ENCODE assay signal across 20 cellular contexts in genomic region chr1:9061949-9062555, GRCh38. TPM values are rescaled to one million over a fixed set of nuclear protein-coding genes. Genes with fewer than 3 reads are reported as not detected.
DNase-seq lines count a peak whose midpoint lies in the region; ATAC-seq and TF ChIP-seq lines count a peak whose summit lies in the region.
"Had no signal": no experiment of that assay in that cellular context is flagged by ENCODE, and none has a peak within 500 bp of the region (broad histone marks: within the 10 kb centered on the region; RNA-seq: fewer than 3 reads in every experiment).

No MANE protein-coding gene starts in this region.

- CTCF ChIA-PET in mammary epithelial cell (lab: Charles Lee; ENCODE audit: low non-redundant PET) = no interaction called here

- ATAC-seq in HG03097 (IDR thresholded peaks at IDR 0.05; ENCODE audit: low FRiP score, unreplicated experiment) = no peak
- ATAC-seq: A549, WTC11 had no signal

- H4K91ac ChIP-seq in trophoblast cell (ENCODE audit: low read depth, low read length) = no peak overlapping the region

- in situ Hi-C loops in mammary epithelial cell (cut with MboI; ENCODE audit: low sequenced_read_pairs in 2 of 2) (no loop called here), GM13977 (cut with MboI; ENCODE audit: low pct_unique_long_range_greater_than_20kb, low sequenced_read_pairs, unreplicated experiment) (no loop called here)

- BruUV-seq in mammary epithelial cell (replicated peaks; lab: Mats Ljungman, UMichigan) = no TSS peak

- H2AFZ ChIP-seq in ACC112 (ENCODE audit: low read length, unreplicated experiment) (peak overlapping the region; percentile 39), mammary epithelial cell (ENCODE audit: low read depth, low read length) (peak overlapping the region; percentile 13), osteoblast (ENCODE audit: low read length) (peak overlapping the region; percentile 45), trophoblast cell (ENCODE audit: insufficient read depth, low read length, poor library complexity) (no peak overlapping the region)
- H2AFZ ChIP-seq: PC-9 had no signal

- no peak overlapping the region for H2AK5ac ChIP-seq in trophoblast cell (ENCODE audit: low read length)

- 68% methylated on average over 7 of the region's 7 CpGs for WGBS in mammary epithelial cell (ENCODE audit: low coverage, missing lambda C conversion rate)
- no CpG with 5 or more reads among the region's 7 CpGs for WGBS in trophoblast cell (ENCODE audit: extremely low coverage, insufficient coverage, insufficient read length)

- no peak overlapping the region for H2BK120ac ChIP-seq in trophoblast cell (ENCODE audit: insufficient read depth, low read length, poor library complexity)

- H3K27me3 ChIP-seq in ACC112 (ENCODE audit: insufficient read depth, low read length) (no peaks in the 10 kb centered on the region), mammary epithelial cell (ENCODE audit: insufficient read depth, low read length) (no peaks in the 10 kb centered on the region), osteoblast (ENCODE audit: insufficient read depth, low read length) (no peaks in the 10 kb centered on the region), trophoblast cell (ENCODE audit: insufficient read depth, low read length) (no peaks in the 10 kb centered on the region)
- H3K27me3 ChIP-seq: upper lobe of left lung had no signal

- intact Hi-C loops in mammary epithelial cell (cut with micrococcal nuclease) = no loop called here

- no peak overlapping the region for H3K18ac ChIP-seq in trophoblast cell (ENCODE audit: low read length)

- peak overlapping the region; percentile 19; the same call in 1 of the 2 replicates for H3K27ac ChIP-seq in ACC112 (ENCODE audit: low read depth, low read length)
- no peak overlapping the region for H3K27ac ChIP-seq in mammary epithelial cell (ENCODE audit: insufficient read depth, low read depth, low read length)
- H3K27ac ChIP-seq in osteoblast (ENCODE audit: low read depth, low read length) = peak overlapping the region; percentile 84
- H3K27ac ChIP-seq in trophoblast cell (ENCODE audit: low read depth, low read length) = no peak overlapping the region
- H3K27ac ChIP-seq: A549, PC-9 had no signal

- dilution Hi-C loops in mammary epithelial cell (cut with HindIII; ENCODE audit: low sequenced_read_pairs) = no loop called here

- H3K14ac ChIP-seq in trophoblast cell (ENCODE audit: low read length) = no peak overlapping the region

- no peak overlapping the region for H3K4me3 ChIP-seq in ACC112 (ENCODE audit: low read depth, low read length)
- no peak overlapping the region for H3K4me3 ChIP-seq in mammary epithelial cell (replicated peaks in 1 of 3; ENCODE audit: insufficient read depth in 1 of 3, low read depth in 2 of 3, low read length in 3 of 3)
- peak overlapping the region; percentile 53 for H3K4me3 ChIP-seq in osteoblast (ENCODE audit: insufficient read depth, low read length)
- no peak overlapping the region for H3K4me3 ChIP-seq in trophoblast cell (ENCODE audit: low read depth, low read length)
- H3K4me3 ChIP-seq: A549, PC-9, upper lobe of left lung had no signal

- DNase-seq in M059J (ENCODE audit: low read depth) (peak; percentile 80), mammary epithelial cell (peak; percentile 20), osteoblast (ENCODE audit: insufficient read length, low spot score, missing footprints) (no peak), nucleus accumbens (lab: John Stamatoyannopoulos, UW) (no peak), trophoblast cell (no peak), GM13977 (ENCODE audit: low spot score) (no peak)
- DNase-seq: activated naive CD4-positive, alpha-beta T cell treated with Interleukin-2 at 50 U/mL for 16 hours; NCI-H1105; PC-9; stimulated activated CD4-positive, alpha-beta T cell treated with anti-CD3 and anti-CD28 coated beads, Interleukin-2, amount 100 ng/mL, for 24 hours; SW 1271 had no signal

- TF ChIP-seq CTCF in mammary epithelial cell (conservative IDR thresholded peaks at IDR 0.05 in 1 of 2, IDR thresholded peaks at IDR 0.05 in 1 of 2; ENCODE audit: extremely low read depth in 1 of 2, insufficient read depth in 1 of 2, low read depth in 1 of 2, low read length in 2 of 2) = no peak
- no peak for TF ChIP-seq CTCF in osteoblast (IDR thresholded peaks at IDR 0.05; ENCODE audit: extremely low read depth, low read depth, low read length)
- TF ChIP-seq CTCF in GM13977 (IDR thresholded peaks at IDR 0.05; ENCODE audit: extremely low read depth, insufficient read depth, missing control alignments) = no peak

- no peak overlapping the region for H2BK12ac ChIP-seq in trophoblast cell (ENCODE audit: low read length)

- H3K4me1 ChIP-seq in ACC112 (ENCODE audit: control insufficient read depth, insufficient read depth, low read length, unreplicated experiment) = peaks cover 35% of the 10 kb centered on the region
- peaks cover 12% of the 10 kb centered on the region for H3K4me1 ChIP-seq in mammary epithelial cell (ENCODE audit: insufficient read depth, low read length)
- H3K4me1 ChIP-seq in osteoblast (ENCODE audit: insufficient read depth, low read length) = peaks cover 47% of the 10 kb centered on the region
- no peaks in the 10 kb centered on the region for H3K4me1 ChIP-seq in trophoblast cell (ENCODE audit: control insufficient read depth in 1 of 2, insufficient read depth in 2 of 2, low read length in 2 of 2)

- H3K4ac ChIP-seq in trophoblast cell (ENCODE audit: low read depth, low read length) = no peak overlapping the region

- H3K79me1 ChIP-seq in trophoblast cell (ENCODE audit: low read length) = no peaks in the 10 kb centered on the region

- no peaks in the 10 kb centered on the region for H3K36me3 ChIP-seq in ACC112 (ENCODE audit: insufficient read depth, low read length)
- no peaks in the 10 kb centered on the region for H3K36me3 ChIP-seq in mammary epithelial cell (ENCODE audit: insufficient read depth, low read length)
- no peaks in the 10 kb centered on the region for H3K36me3 ChIP-seq in osteoblast (ENCODE audit: insufficient read depth, low read length)
- no peaks in the 10 kb centered on the region for H3K36me3 ChIP-seq in trophoblast cell (ENCODE audit: control insufficient read depth in 1 of 2, insufficient read depth in 2 of 2, low read length in 2 of 2)
- H3K36me3 ChIP-seq: upper lobe of left lung had no signal

- H4K8ac ChIP-seq in trophoblast cell (ENCODE audit: low read depth, low read length) = no peak overlapping the region

- H4K12ac ChIP-seq in trophoblast cell (ENCODE audit: low read depth, low read length) = no peak overlapping the region

- H3K9ac ChIP-seq in mammary epithelial cell (ENCODE audit: insufficient read depth, low read length) = no peak overlapping the region
- H3K9ac ChIP-seq in trophoblast cell (ENCODE audit: low read length) = no peak overlapping the region

- H4K20me1 ChIP-seq in mammary epithelial cell (ENCODE audit: insufficient read depth, low read length) = no peaks in the 10 kb centered on the region
- H4K20me1 ChIP-seq in osteoblast (ENCODE audit: insufficient read depth, low read length) = no peaks in the 10 kb centered on the region

- H3K4me2 ChIP-seq in mammary epithelial cell (ENCODE audit: insufficient read depth, low read depth, low read length) (no peak overlapping the region), osteoblast (ENCODE audit: insufficient read depth, low read length) (peak overlapping the region; percentile 75), trophoblast cell (ENCODE audit: low read length) (no peak overlapping the region)
- H3K4me2 ChIP-seq: A549, PC-9 had no signal

- H2BK5ac ChIP-seq in trophoblast cell (ENCODE audit: low read depth, low read length, poor library complexity) = no peak overlapping the region

- no peak overlapping the region for H3K23ac ChIP-seq in trophoblast cell (ENCODE audit: low read length)

- no peaks in the 10 kb centered on the region for H3K9me3 ChIP-seq in mammary epithelial cell (replicated peaks; ENCODE audit: insufficient read depth, low read length)
- H3K9me3 ChIP-seq in osteoblast (ENCODE audit: low read depth, low read length) = no peaks in the 10 kb centered on the region
- peaks cover 3% of the 10 kb centered on the region for H3K9me3 ChIP-seq in trophoblast cell (ENCODE audit: insufficient read depth, low read depth, low read length)
- H3K9me3 ChIP-seq: A549, upper lobe of left lung had no signal

- H3K79me2 ChIP-seq in ACC112 (ENCODE audit: control insufficient read depth, insufficient read depth, low read length, unreplicated experiment) = no peaks in the 10 kb centered on the region
- no peaks in the 10 kb centered on the region for H3K79me2 ChIP-seq in mammary epithelial cell (ENCODE audit: insufficient read depth, low read length)
- H3K79me2 ChIP-seq in osteoblast (ENCODE audit: insufficient read depth, low read length) = no peaks in the 10 kb centered on the region
- no peaks in the 10 kb centered on the region for H3K79me2 ChIP-seq in trophoblast cell (ENCODE audit: control insufficient read depth, insufficient read depth, low read length, poor library complexity)

RNA-seq across cellular contexts. Expression of gene SLC2A5, which starts 7.4 kb away (rescaled TPM):
- total RNA-seq in M059J (2014; rRNA removed; shearing (Covaris generic)) = 4.2 and 7.1 TPM in 2 replicates
- under 1 TPM; under 0.01 to 0.38 TPM for total RNA-seq in mammary epithelial cell
- 0.19 TPM for polyA plus RNA-seq in mammary epithelial cell
- not detected for polyA minus RNA-seq in mammary epithelial cell
- 11.2 and 22.4 TPM in 2 replicates for total RNA-seq in osteoblast
- polyA plus RNA-seq in trophoblast cell (2013) = 0.12 and 0.16 TPM in 2 replicates
- total RNA-seq: endothelial cell of umbilical vein, PC-9, pulmonary artery endothelial cell had no signal
- polyA plus RNA-seq: endothelial cell of umbilical vein had no signal

RNA-seq across cellular contexts. Expression of gene SLC2A7, which starts 35.8 kb away (rescaled TPM):
- total RNA-seq in M059J (2014; rRNA removed; shearing (Covaris generic)) = not detected in 2 replicates
- not detected for total RNA-seq in mammary epithelial cell
- not detected for polyA plus RNA-seq in mammary epithelial cell
- not detected for polyA minus RNA-seq in mammary epithelial cell
- total RNA-seq in osteoblast = not detected in 2 replicates
- not detected in 2 replicates for polyA plus RNA-seq in trophoblast cell (2013)
- total RNA-seq: cerebellum, endothelial cell of umbilical vein, mononuclear cell, PC-9, pulmonary artery endothelial cell, upper lobe of left lung, WTC11 had no signal
- polyA plus RNA-seq: A549, endothelial cell of umbilical vein had no signal

Comparison
In these comparisons a context has a peak if more than half of its experiments do, and no peak if none do; other contexts are left out.
1. H3K27ac ChIP-seq: peak in ACC112 (single experiment) and osteoblast (single experiment); none in mammary epithelial cell (single experiment) and trophoblast cell (single experiment).
2. DNase-seq: peak in M059J (single experiment) and mammary epithelial cell (single experiment); none in osteoblast (single experiment), nucleus accumbens (0 of 56), trophoblast cell (0 of 2) and GM13977 (single experiment).